17 cellular contexts compared by ENCODE assay signal in the genomic region with DNA sequence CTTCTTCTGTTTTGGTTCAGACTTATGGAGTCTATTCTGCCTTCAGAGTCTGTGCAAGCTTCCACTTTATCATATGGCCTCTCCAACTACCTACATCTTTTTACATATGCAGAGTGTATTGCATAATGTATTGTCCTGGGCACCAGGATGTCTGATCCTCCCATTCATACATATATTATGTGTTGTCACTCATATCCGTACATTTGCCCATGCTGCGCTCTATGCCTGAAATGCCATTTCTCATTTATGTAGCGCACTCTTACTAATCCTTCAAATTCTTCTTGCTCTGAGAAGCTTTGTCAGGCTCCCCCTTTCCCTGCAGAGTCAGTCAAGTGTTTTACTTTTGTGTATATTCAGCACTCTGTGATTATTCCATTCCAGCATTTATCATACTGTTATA.
DNase-seq lines count a peak whose midpoint lies in the region; TF ChIP-seq lines count a peak whose summit lies in the region.
"Had no signal": no experiment of that assay in that cellular context is flagged by ENCODE, and none has a peak within 500 bp of the region (broad histone marks: within the 10 kb centered on the region; RNA-seq: fewer than 3 reads in every experiment).

No MANE protein-coding gene starts in this region.

- peak; percentile 21 for DNase-seq in NCI-H1694 treated with DMSO at 0.1 percent for 48 hours (lab: John Stamatoyannopoulos, UW)
- DNase-seq in NCI-H1694 (lab: John Stamatoyannopoulos, UW): no peak
- DNase-seq in OCI-M1 (lab: John Stamatoyannopoulos, UW): peak; percentile 5
- DNase-seq in activated CD4-positive, alpha-beta T cell treated with anti-CD3 and anti-CD28 coated beads for 4 hours: no peak
- no peak for DNase-seq in activated CD4-positive, alpha-beta memory T cell treated with anti-CD3 and anti-CD28 coated beads for 36 hours
- DNase-seq in NK-92 (lab: John Stamatoyannopoulos, UW; ENCODE audit: unreplicated experiment): no peak
- DNase-seq: ACHN; BE2C; C1 segment of cervical spinal cord; Caco-2; CD4-positive, alpha-beta T cell; DMS79 treated with DMSO at 0.1 percent for 48 hours; GF-D8; GOT3; H7; IMR-90 had no signal

- CTCF ChIA-PET in activated CD4-positive, alpha-beta memory T cell treated with anti-CD3 and anti-CD28 coated beads for 36 hours (lab: Charles Lee): no interaction called here

- no peak overlapping the region for H3K4me3 Mint-ChIP-seq in activated CD4-positive, alpha-beta memory T cell treated with anti-CD3 and anti-CD28 coated beads for 36 hours
- H3K4me3 Mint-ChIP-seq: CD4-positive, alpha-beta T cell had no signal

- TF ChIP-seq CTCF in C4-2B (conservative IDR thresholded peaks at IDR 0.05): no peak

- intact Hi-C loops in activated CD4-positive, alpha-beta memory T cell treated with anti-CD3 and anti-CD28 coated beads for 36 hours (cut with micrococcal nuclease): no loop called here

- no peak overlapping the region for H3K27ac Mint-ChIP-seq in activated CD4-positive, alpha-beta memory T cell treated with anti-CD3 and anti-CD28 coated beads for 36 hours
- H3K27ac Mint-ChIP-seq: CD4-positive, alpha-beta T cell had no signal

- H3K9me3 Mint-ChIP-seq in activated CD4-positive, alpha-beta memory T cell treated with anti-CD3 and anti-CD28 coated beads for 36 hours: no peaks in the 10 kb centered on the region
- H3K9me3 Mint-ChIP-seq: CD4-positive, alpha-beta T cell had no signal

- no peaks in the 10 kb centered on the region for H3K27me3 Mint-ChIP-seq in activated CD4-positive, alpha-beta memory T cell treated with anti-CD3 and anti-CD28 coated beads for 36 hours
- H3K27me3 Mint-ChIP-seq: CD4-positive, alpha-beta T cell had no signal

- H3K36me3 Mint-ChIP-seq in activated CD4-positive, alpha-beta memory T cell treated with anti-CD3 and anti-CD28 coated beads for 36 hours: no peaks in the 10 kb centered on the region

- H3K4me1 Mint-ChIP-seq in activated CD4-positive, alpha-beta memory T cell treated with anti-CD3 and anti-CD28 coated beads for 36 hours (ENCODE audit: low read depth): no peaks in the 10 kb centered on the region

- POLR2A ChIA-PET in activated CD4-positive, alpha-beta memory T cell treated with anti-CD3 and anti-CD28 coated beads for 36 hours (lab: Charles Lee): no interaction called here

- peak overlapping the region; percentile 61; the same call in 1 of the 2 replicates for H3K27ac ChIP-seq in C4-2B

Comparison
In these comparisons a context has a peak if more than half of its experiments do, and no peak if none do; other contexts are left out.
1. DNase-seq: peak in NCI-H1694 treated with DMSO at 0.1 percent for 48 hours (single experiment) and OCI-M1 (single experiment); none in NCI-H1694 (single experiment), activated CD4-positive, alpha-beta T cell treated with anti-CD3 and anti-CD28 coated beads for 4 hours (0 of 2), activated CD4-positive, alpha-beta memory T cell treated with anti-CD3 and anti-CD28 coated beads for 36 hours (single experiment) and NK-92 (single experiment).